In the genomic region with DNA sequence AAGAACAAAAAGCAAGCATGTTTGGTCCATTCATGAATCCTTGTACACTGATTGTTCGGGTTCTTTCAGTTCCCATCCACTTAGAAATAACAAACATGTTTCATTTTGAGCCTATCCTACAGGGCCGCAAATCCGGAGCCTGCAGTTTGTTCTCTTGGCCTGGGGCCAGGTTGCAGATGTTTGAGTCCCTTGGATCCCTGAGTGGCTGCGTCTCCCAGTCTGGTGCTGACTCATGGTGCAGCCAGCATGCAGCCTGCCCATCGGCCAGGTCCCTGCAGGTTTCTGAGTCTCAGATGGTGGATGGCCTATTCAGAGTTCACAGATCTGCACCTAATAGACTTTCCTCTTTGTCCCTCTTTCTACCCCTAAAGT, we compare ENCODE assay signal across 1 cellular context.
A peak's percentile ranks its signal among the peaks of the same experiment; 100 is the strongest.
TF ChIP-seq lines count a peak whose summit lies in the region.

No MANE protein-coding gene starts in this region.

TF ChIP-seq in SK-N-SH, 30 proteins besides CTCF, POLR2A, EP300 and RAD21 (continued from another document):
- TF ChIP-seq NFIC (IDR thresholded peaks at IDR 0.05; ENCODE audit: borderline replicate concordance) (peak; percentile 90), ELF1 (IDR thresholded peaks at IDR 0.05) (no peak), TCF12 (IDR thresholded peaks at IDR 0.05) (peak; percentile 64; the same call in 1 of the 2 replicates), RFX5 (IDR thresholded peaks at IDR 0.05; ENCODE audit: low read length) (no peak), YY1 (IDR thresholded peaks at IDR 0.05; ENCODE audit: low read depth) (no peak), POLR2AphosphoS5 (IDR thresholded peaks at IDR 0.05; ENCODE audit: low read depth, low read length) (no peak), TEAD4 (IDR thresholded peaks at IDR 0.05; ENCODE audit: borderline replicate concordance, insufficient read depth) (no peak), SMC3 (IDR thresholded peaks at IDR 0.05; ENCODE audit: low read depth, low read length) (no peak), TAF1 (IDR thresholded peaks at IDR 0.05; ENCODE audit: borderline replicate concordance, low read depth, low read length) (no peak), CHD2 (IDR thresholded peaks at IDR 0.05; ENCODE audit: low read length, partially characterized antibody) (no peak), IRF3 (IDR thresholded peaks at IDR 0.05; ENCODE audit: low read depth, low read length) (no peak)
- TF ChIP-seq, protein P1, sequence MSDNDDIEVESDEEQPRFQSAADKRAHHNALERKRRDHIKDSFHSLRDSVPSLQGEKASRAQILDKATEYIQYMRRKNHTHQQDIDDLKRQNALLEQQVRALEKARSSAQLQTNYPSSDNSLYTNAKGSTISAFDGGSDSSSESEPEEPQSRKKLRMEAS (IDR thresholded peaks at IDR 0.05; ENCODE audit: low read depth): peak; percentile 57; the same call in 1 of the 2 replicates
- TF ChIP-seq, protein P2, sequence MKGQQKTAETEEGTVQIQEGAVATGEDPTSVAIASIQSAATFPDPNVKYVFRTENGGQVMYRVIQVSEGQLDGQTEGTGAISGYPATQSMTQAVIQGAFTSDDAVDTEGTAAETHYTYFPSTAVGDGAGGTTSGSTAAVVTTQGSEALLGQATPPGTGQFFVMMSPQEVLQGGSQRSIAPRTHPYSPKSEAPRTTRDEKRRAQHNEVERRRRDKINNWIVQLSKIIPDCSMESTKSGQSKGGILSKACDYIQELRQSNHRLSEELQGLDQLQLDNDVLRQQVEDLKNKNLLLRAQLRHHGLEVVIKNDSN (IDR thresholded peaks at IDR 0.05; ENCODE audit: borderline replicate concordance, low read depth): no peak
TF ChIP-seq in SK-N-SH: peak in this region for 6.
